Comparison of ENCODE assay signal across 10 cellular contexts in genomic region chr1:199691540-199691939, GRCh38.
DNase-seq lines count a peak whose midpoint lies in the region; ATAC-seq and TF ChIP-seq lines count a peak whose summit lies in the region.
"Had no signal": no experiment of that assay in that cellular context is flagged by ENCODE, and none has a peak within 500 bp of the region (broad histone marks: within the 10 kb centered on the region; RNA-seq: fewer than 3 reads in every experiment).

No MANE protein-coding gene starts in this region.

- H4K8ac ChIP-seq in neuronal stem cell (ENCODE audit: low read depth, low read length), result no peak overlapping the region

- TF ChIP-seq POLR2A in body of pancreas (IDR thresholded peaks at IDR 0.05), result no peak

- no peak overlapping the region for H2AFZ ChIP-seq in GM23338
- peak overlapping the region; percentile 61 for H2AFZ ChIP-seq in neuronal stem cell (ENCODE audit: low read length)

- H3F3A ChIP-seq in GM23338 (replicated peaks; ENCODE audit: low read depth), result no peaks in the 10 kb centered on the region

- H3K4me3 ChIP-seq in GM23338 (no peak overlapping the region), body of pancreas (no peak overlapping the region), neuronal stem cell (ENCODE audit: low read length in 2 of 2) (no peak overlapping the region)

- no peaks in the 10 kb centered on the region for H3K79me1 ChIP-seq in neuronal stem cell (ENCODE audit: low read depth, low read length)

- ATAC-seq in GM23338, result peak; percentile 50
- peak; percentile 76 for ATAC-seq in body of pancreas
- no peak for ATAC-seq in GM18517 (IDR thresholded peaks at IDR 0.05; ENCODE audit: unreplicated experiment)
- ATAC-seq in GM21526 (IDR thresholded peaks at IDR 0.05; ENCODE audit: low FRiP score, unreplicated experiment), result no peak

- H3K4me2 ChIP-seq in GM23338 (0 out of 2 replicates have a peak overlapping the region, but pooled peaks have one; percentile 11), neuronal stem cell (ENCODE audit: insufficient read depth, low read length, poor library complexity, severe bottlenecking) (peak overlapping the region; percentile 14)

- H2BK12ac ChIP-seq in neuronal stem cell (ENCODE audit: low read length), result no peak overlapping the region

- no peak overlapping the region for H4K91ac ChIP-seq in neuronal stem cell (ENCODE audit: low read depth, low read length, poor library complexity)

- no peak overlapping the region for H2BK5ac ChIP-seq in neuronal stem cell (ENCODE audit: low read length)

- WGBS in body of pancreas, 2 donors, result 55 to 69% methylated on average over 3 of the region's 3 CpGs
- 100% methylated on average over 1 of the region's 3 CpGs; no CpG with 5 or more reads in 1 of the 2 donors for WGBS in neuronal stem cell (ENCODE audit: extremely low coverage in 2 of 2, insufficient read length in 2 of 2, insufficient replicate concordance in 1 of 2), 2 donors

- no peak overlapping the region for H2BK120ac ChIP-seq in neuronal stem cell (ENCODE audit: low read depth, low read length)

- H3K27me3 ChIP-seq in GM23338 (ENCODE audit: insufficient read depth) (no peaks in the 10 kb centered on the region), body of pancreas (no peaks in the 10 kb centered on the region), neuronal stem cell (ENCODE audit: control insufficient read depth in 3 of 3, insufficient read depth in 3 of 3, low read depth in 1 of 3, low read length in 3 of 3) (no peaks in the 10 kb centered on the region)

- no peak overlapping the region for H3K23ac ChIP-seq in neuronal stem cell (ENCODE audit: low read depth, low read length, poor library complexity)

- H3K9me3 Mint-ChIP-seq in GM23338, result no peaks in the 10 kb centered on the region

- H3K18ac ChIP-seq in neuronal stem cell (ENCODE audit: low read length), result no peak overlapping the region

- no peaks in the 10 kb centered on the region for H3K9me3 ChIP-seq in body of pancreas
- H3K9me3 ChIP-seq in neuronal stem cell (replicated peaks in 1 of 2; ENCODE audit: control insufficient read depth in 2 of 2, insufficient read depth in 1 of 2, low read depth in 1 of 2, low read length in 2 of 2), result no peaks in the 10 kb centered on the region

- peak; percentile 32 for DNase-seq in GM23338 (ENCODE audit: low spot score)
- peak; percentile 46 for DNase-seq in NCI-H2107 (lab: John Stamatoyannopoulos, UW)
- DNase-seq in body of pancreas, result peak in 1 of 4 donors; percentile 20
- no peak for DNase-seq in neuronal stem cell (ENCODE audit: low spot score)
- no peak for DNase-seq in activated CD4-positive, alpha-beta T cell treated with anti-CD3 and anti-CD28 coated beads, Interleukin-2, amount 50 U/mL, for 4 hours
- no peak for DNase-seq in NCI-H1694 treated with DMSO at 0.1 percent for 48 hours (lab: John Stamatoyannopoulos, UW)
- DNase-seq: activated CD4-positive, alpha-beta T cell treated with anti-CD3 and anti-CD28 coated beads for 4 hours; hippocampal formation had no signal

- H3K27ac ChIP-seq in GM23338 (ENCODE audit: low read depth) (no peak overlapping the region), body of pancreas (no peak overlapping the region), neuronal stem cell (replicated peaks; ENCODE audit: low read length) (no peak overlapping the region)

- no peak overlapping the region; the same call in 1 of the 2 replicates for H3K27ac Mint-ChIP-seq in GM23338

- H3K36me3 ChIP-seq in GM23338 (ENCODE audit: insufficient read depth), result no peaks in the 10 kb centered on the region
- no peaks in the 10 kb centered on the region for H3K36me3 ChIP-seq in body of pancreas (replicated peaks in 1 of 2; ENCODE audit: insufficient read depth in 1 of 2, low read depth in 2 of 2)
- H3K36me3 ChIP-seq in neuronal stem cell (replicated peaks in 1 of 2; ENCODE audit: control insufficient read depth in 2 of 2, insufficient read depth in 2 of 2, low read length in 2 of 2), result no peaks in the 10 kb centered on the region

- H3K9me2 ChIP-seq in GM23338 (ENCODE audit: insufficient read depth), result no peaks in the 10 kb centered on the region

- peaks cover 2% of the 10 kb centered on the region for H3K27me3 Mint-ChIP-seq in GM23338 (ENCODE audit: insufficient read depth, low read depth, poor library complexity)

- no peak overlapping the region for H3K4ac ChIP-seq in neuronal stem cell (ENCODE audit: low read length)

- H3K4me1 ChIP-seq in GM23338 (ENCODE audit: insufficient read depth) (peaks cover 37% of the 10 kb centered on the region), body of pancreas (no peaks in the 10 kb centered on the region), neuronal stem cell (ENCODE audit: control insufficient read depth in 2 of 2, insufficient read depth in 1 of 2, low read depth in 1 of 2, low read length in 2 of 2) (peaks cover 12 to 17% of the 10 kb centered on the region in 2 donors)

- no peak overlapping the region for H3K14ac ChIP-seq in neuronal stem cell (ENCODE audit: low read length)

- intact Hi-C loops in body of pancreas (cut with DNase I), result no loop called here

- no peaks in the 10 kb centered on the region for H3K36me3 Mint-ChIP-seq in GM23338 (ENCODE audit: low read depth)

- H2BK15ac ChIP-seq in neuronal stem cell (ENCODE audit: low read length), result no peak overlapping the region

- no peak for TF ChIP-seq CTCF in GM23338 (conservative IDR thresholded peaks at IDR 0.05; ENCODE audit: low read depth in 2 of 2)
- no peak for TF ChIP-seq CTCF in body of pancreas (IDR thresholded peaks at IDR 0.05)

- H2AK5ac ChIP-seq in neuronal stem cell (ENCODE audit: low read depth, low read length), result no peak overlapping the region

- no peaks in the 10 kb centered on the region for H4K20me1 ChIP-seq in GM23338 (replicated peaks; ENCODE audit: insufficient read depth)

- peaks cover 46% of the 10 kb centered on the region for H3K4me1 Mint-ChIP-seq in GM23338

- no peak overlapping the region for H3K9ac ChIP-seq in neuronal stem cell (ENCODE audit: low read depth, low read length, poor library complexity)

- no peak overlapping the region; the same call in 2 of the 3 replicates for H3K4me3 Mint-ChIP-seq in GM23338

- H3K79me2 ChIP-seq in GM23338 (replicated peaks; ENCODE audit: insufficient read depth), result no peaks in the 10 kb centered on the region

TF ChIP-seq in GM23338, 12 proteins besides CTCF, POLR2A, EP300 and RAD21 (continues in another document):
- TF ChIP-seq EZH2 (IDR thresholded peaks at IDR 0.05; ENCODE audit: low read depth, unreplicated experiment) (no peak), ZNF331 (CRISPR knock-in tag; IDR thresholded peaks at IDR 0.05; ENCODE audit: low read depth) (no peak), POLR2AphosphoS5 (IDR thresholded peaks at IDR 0.05; ENCODE audit: low read depth) (no peak), NANOG (IDR thresholded peaks at IDR 0.05; ENCODE audit: borderline replicate concordance) (no peak), EZH2phosphoT487 (IDR thresholded peaks at IDR 0.05; ENCODE audit: unreplicated experiment) (no peak), STAT1 (IDR thresholded peaks at IDR 0.05; ENCODE audit: unreplicated experiment) (no peak)

Comparison
In these comparisons a context has a peak if more than half of its experiments do, and no peak if none do; other contexts are left out.
1. ATAC-seq: peak in GM23338 (single experiment) and body of pancreas (single experiment); none in GM18517 (single experiment) and GM21526 (single experiment).
2. DNase-seq: peak in GM23338 (single experiment) and NCI-H2107 (single experiment); none in neuronal stem cell (single experiment), activated CD4-positive, alpha-beta T cell treated with anti-CD3 and anti-CD28 coated beads, Interleukin-2, amount 50 U/mL, for 4 hours (0 of 2) and NCI-H1694 treated with DMSO at 0.1 percent for 48 hours (single experiment).